8 cellular contexts compared by ENCODE assay signal in the genomic region with DNA sequence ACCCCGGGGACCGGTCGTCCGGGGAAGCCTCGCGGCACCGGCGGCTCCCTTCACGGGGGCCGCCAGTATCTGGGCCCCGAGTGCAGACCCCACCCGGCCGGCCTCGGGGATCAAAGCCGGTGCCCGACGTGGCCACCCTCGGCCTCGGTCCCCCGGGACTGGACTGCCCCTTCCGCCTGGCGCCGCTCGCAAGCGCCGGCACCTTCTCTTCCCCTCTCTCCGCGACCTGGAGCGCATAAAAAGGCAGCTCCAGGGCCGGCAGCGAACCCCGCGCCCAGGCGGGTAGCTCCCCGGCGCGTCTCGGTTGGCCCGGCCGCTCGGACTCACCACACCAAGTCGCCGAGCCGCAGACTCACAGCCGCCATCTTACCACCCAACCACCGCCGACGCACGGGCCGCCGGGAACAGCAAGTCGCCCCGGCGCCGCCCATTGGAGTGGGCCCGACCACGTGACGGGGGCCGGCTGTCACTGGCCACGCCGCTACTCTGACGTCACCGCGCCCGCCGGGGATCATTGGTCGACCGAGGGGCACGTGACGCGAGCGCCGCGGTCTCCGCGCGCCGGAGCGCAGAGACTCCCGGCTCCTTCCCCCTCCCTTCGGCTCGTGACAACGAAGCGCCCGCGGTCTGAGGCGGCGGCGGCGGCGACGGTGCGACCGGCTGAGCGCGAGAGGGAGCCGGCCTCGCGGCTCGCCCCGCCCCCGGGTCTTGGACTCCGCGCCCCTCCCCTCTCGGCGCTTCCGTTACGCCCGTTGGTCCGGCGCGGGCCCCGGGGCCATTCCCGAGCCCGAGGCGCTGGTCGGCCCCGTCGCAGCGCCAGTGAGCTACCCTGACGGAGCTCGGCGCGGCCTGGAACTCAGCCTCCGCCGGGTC. TPM values are rescaled to one million over a fixed set of nuclear protein-coding genes. Genes with fewer than 3 reads are reported as not detected.
DNase-seq lines count a peak whose midpoint lies in the region; FAIRE-seq and TF ChIP-seq lines count a peak whose summit lies in the region.

Gene GLYR1, minus strand, starts transcription at position 388 of the 873 bp plus-strand sequence. Its CDS starts 23 bp downstream, at position 365.
A gene with protein sequence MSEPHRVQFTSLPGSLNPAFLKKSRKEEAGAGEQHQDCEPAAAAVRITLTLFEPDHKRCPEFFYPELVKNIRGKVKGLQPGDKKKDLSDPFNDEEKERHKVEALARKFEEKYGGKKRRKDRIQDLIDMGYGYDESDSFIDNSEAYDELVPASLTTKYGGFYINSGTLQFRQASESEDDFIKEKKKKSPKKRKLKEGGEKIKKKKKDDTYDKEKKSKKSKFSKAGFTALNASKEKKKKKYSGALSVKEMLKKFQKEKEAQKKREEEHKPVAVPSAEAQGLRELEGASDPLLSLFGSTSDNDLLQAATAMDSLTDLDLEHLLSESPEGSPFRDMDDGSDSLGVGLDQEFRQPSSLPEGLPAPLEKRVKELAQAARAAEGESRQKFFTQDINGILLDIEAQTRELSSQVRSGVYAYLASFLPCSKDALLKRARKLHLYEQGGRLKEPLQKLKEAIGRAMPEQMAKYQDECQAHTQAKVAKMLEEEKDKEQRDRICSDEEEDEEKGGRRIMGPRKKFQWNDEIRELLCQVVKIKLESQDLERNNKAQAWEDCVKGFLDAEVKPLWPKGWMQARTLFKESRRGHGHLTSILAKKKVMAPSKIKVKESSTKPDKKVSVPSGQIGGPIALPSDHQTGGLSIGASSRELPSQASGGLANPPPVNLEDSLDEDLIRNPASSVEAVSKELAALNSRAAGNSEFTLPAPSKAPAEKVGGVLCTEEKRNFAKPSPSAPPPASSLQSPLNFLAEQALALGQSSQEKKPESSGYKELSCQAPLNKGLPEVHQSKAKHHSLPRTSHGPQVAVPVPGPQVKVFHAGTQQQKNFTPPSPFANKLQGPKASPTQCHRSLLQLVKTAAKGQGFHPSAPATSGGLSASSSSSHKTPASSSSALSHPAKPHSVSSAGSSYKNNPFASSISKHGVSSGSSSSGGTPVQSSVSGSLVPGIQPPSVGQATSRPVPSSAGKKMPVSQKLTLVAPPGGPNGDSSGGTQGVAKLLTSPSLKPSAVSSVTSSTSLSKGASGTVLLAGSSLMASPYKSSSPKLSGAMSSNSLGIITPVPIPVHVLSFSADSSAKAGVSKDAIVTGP (N-terminal part only) (plus strand): TSS at position 581 of the 873 bp plus-strand sequence. CDS start 5,437 bp downstream, outside the sequence.

- peak within 1 kb of the TSS; percentile 85 for H3K9ac ChIP-seq in Loucy (ENCODE audit: low read depth, low read length, poor library complexity, severe bottlenecking)

- no peaks in the 10 kb centered on the region for H3K27me3 Mint-ChIP-seq in nephron (ENCODE audit: low read depth)
- no peaks in the 10 kb centered on the region for H3K27me3 Mint-ChIP-seq in stimulated activated naive CD8-positive, alpha-beta T cell treated with anti-CD3 and anti-CD28 coated beads, Interleukin-15, Interleukin-2, amounts not matched to agents 100 ng/mL and 50 ng/mL, for 24 hours

- H3K9me3 ChIP-seq in Loucy (ENCODE audit: insufficient read depth, low read depth, low read length): no peaks in the 10 kb centered on the region

- peak; percentile 38 for FAIRE-seq in H54 (lab: Jason Lieb, UNC)

- H3K4me2 ChIP-seq in Loucy (ENCODE audit: low read depth, low read length, poor library complexity, severe bottlenecking): peak within 1 kb of the TSS; percentile 91

- H3F3A ChIP-seq in Loucy (ENCODE audit: low read depth): no peaks in the 10 kb centered on the region

- H3K27ac Mint-ChIP-seq in nephron: peak within 1 kb of the TSS; percentile 21 to 88 (median 83)
- peak within 1 kb of the TSS; percentile 85 for H3K27ac Mint-ChIP-seq in stimulated activated naive CD8-positive, alpha-beta T cell treated with anti-CD3 and anti-CD28 coated beads, Interleukin-15, Interleukin-2, amounts not matched to agents 100 ng/mL and 50 ng/mL, for 24 hours

- H3K4me3 Mint-ChIP-seq in nephron: peak within 1 kb of the TSS; percentile 92 to 94 (median 94)
- peak within 1 kb of the TSS; percentile 95 for H3K4me3 Mint-ChIP-seq in stimulated activated naive CD8-positive, alpha-beta T cell treated with anti-CD3 and anti-CD28 coated beads, Interleukin-15, Interleukin-2, amounts not matched to agents 100 ng/mL and 50 ng/mL, for 24 hours

- H4K20me1 ChIP-seq in Loucy (ENCODE audit: insufficient read depth, low read length, poor library complexity, severe bottlenecking): peaks cover 47% of the 10 kb centered on the region

- peak within 1 kb of the TSS; percentile 67 for H2AFZ ChIP-seq in Loucy (ENCODE audit: low read length)

- peaks cover 46% of the 10 kb centered on the region for H3K4me1 Mint-ChIP-seq in nephron
- H3K4me1 Mint-ChIP-seq in stimulated activated naive CD8-positive, alpha-beta T cell treated with anti-CD3 and anti-CD28 coated beads, Interleukin-15, Interleukin-2, amounts not matched to agents 100 ng/mL and 50 ng/mL, for 24 hours (ENCODE audit: low read depth): peaks cover 50% of the 10 kb centered on the region

- peaks cover 20% of the 10 kb centered on the region for H3K4me1 ChIP-seq in Loucy (ENCODE audit: insufficient read depth, low read length, poor library complexity, severe bottlenecking)

- H3K9me2 ChIP-seq in Loucy (replicated peaks; ENCODE audit: low read depth, low read length): no peaks in the 10 kb centered on the region

- no peaks in the 10 kb centered on the region for H3K9me3 Mint-ChIP-seq in nephron
- no peaks in the 10 kb centered on the region for H3K9me3 Mint-ChIP-seq in stimulated activated naive CD8-positive, alpha-beta T cell treated with anti-CD3 and anti-CD28 coated beads, Interleukin-15, Interleukin-2, amounts not matched to agents 100 ng/mL and 50 ng/mL, for 24 hours

- peaks cover 78% of the 10 kb centered on the region for H3K79me2 ChIP-seq in Loucy (ENCODE audit: insufficient read depth, low read length)

- peak within 1 kb of the TSS; percentile 85 for H3K4me3 ChIP-seq in Loucy (ENCODE audit: low read length, poor library complexity, severe bottlenecking)
- peak within 1 kb of the TSS; percentile 83 for H3K4me3 ChIP-seq in fibroblast of the aortic adventitia (ENCODE audit: low read depth, low read length)

- no peak for TF ChIP-seq CTCF in Loucy (conservative IDR thresholded peaks at IDR 0.05; ENCODE audit: low read length)
- TF ChIP-seq CTCF in fibroblast of the aortic adventitia (IDR thresholded peaks at IDR 0.05; ENCODE audit: insufficient read depth, low read length): no peak
- no peak for TF ChIP-seq CTCF in nephron (IDR thresholded peaks at IDR 0.05; ENCODE audit: unreplicated experiment in 3 of 3)

- DNase-seq in EL (peak; percentile 96), H54 (ENCODE audit: insufficient read length, low spot score) (peak; percentile 95), fibroblast of the aortic adventitia (ENCODE audit: low read depth) (peak; percentile 93)
- DNase-seq in activated effector memory CD4-positive, alpha-beta T cell treated with Interleukin-2 at 50 U/mL for 16 hours: peak; percentile 99

- TF ChIP-seq POLR2A in H54 (IDR thresholded peaks at IDR 0.05; ENCODE audit: low read depth, low read length) (peak; percentile 79), Raji (IDR thresholded peaks at IDR 0.05; ENCODE audit: insufficient read depth, low read depth, low read length) (peak; percentile 87)

- peaks cover 30% of the 10 kb centered on the region for H3K36me3 Mint-ChIP-seq in nephron (ENCODE audit: low read depth)
- peaks cover 34% of the 10 kb centered on the region for H3K36me3 Mint-ChIP-seq in stimulated activated naive CD8-positive, alpha-beta T cell treated with anti-CD3 and anti-CD28 coated beads, Interleukin-15, Interleukin-2, amounts not matched to agents 100 ng/mL and 50 ng/mL, for 24 hours (ENCODE audit: low read depth)

- no peaks in the 10 kb centered on the region for H3K27me3 ChIP-seq in Loucy (ENCODE audit: insufficient read depth, low read length, poor library complexity, severe bottlenecking)

- peaks cover 3% of the 10 kb centered on the region; the same call in 1 of the 2 replicates for H3K36me3 ChIP-seq in Loucy (ENCODE audit: insufficient read depth, low read length)

RNA-seq across cellular contexts. Expression of gene GLYR1, which starts in this region (rescaled TPM):
- 42.4 and 55.0 TPM in 2 replicates for total RNA-seq in fibroblast of the aortic adventitia (ENCODE audit: low replicate concordance)

RNA-seq across cellular contexts. Expression of the second gene that starts in this region (rescaled TPM):
- 37.7 and 47.8 TPM in 2 replicates for total RNA-seq in fibroblast of the aortic adventitia (ENCODE audit: low replicate concordance)

Comparison
In these comparisons a context has a peak if more than half of its experiments do, and no peak if none do; other contexts are left out.
1. Peak in every context shown above with its lines: DNase-seq and H3K4me3 ChIP-seq.